14 cellular contexts compared by ENCODE assay signal in the genomic region with DNA sequence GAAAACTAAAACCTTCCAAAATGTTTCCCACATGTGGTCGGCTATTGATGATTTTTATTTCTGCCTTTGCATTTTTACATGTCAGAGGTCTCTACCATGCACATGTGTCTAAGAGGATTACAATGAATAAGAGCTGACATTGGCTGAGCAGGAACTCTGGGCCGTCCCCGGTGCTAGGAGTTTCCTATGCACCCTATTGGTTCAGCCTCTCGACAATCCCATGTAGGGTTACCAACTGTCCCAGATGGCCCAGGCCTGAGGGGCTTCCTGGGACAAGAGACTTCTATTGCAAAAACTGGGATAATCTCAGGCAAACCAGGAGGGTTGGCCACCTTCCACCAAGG.
DNase-seq lines count a peak whose midpoint lies in the region; ATAC-seq, FAIRE-seq and TF ChIP-seq lines count a peak whose summit lies in the region.
"Had no signal": no experiment of that assay in that cellular context is flagged by ENCODE, and none has a peak within 500 bp of the region (broad histone marks: within the 10 kb centered on the region; RNA-seq: fewer than 3 reads in every experiment).

No MANE protein-coding gene starts in this region.

- ATAC-seq in GM21390 (IDR thresholded peaks at IDR 0.05; ENCODE audit: unreplicated experiment) = no peak

- FAIRE-seq in astrocyte (lab: Jason Lieb, UNC) = no peak

- DNase-seq in activated CD4-positive, alpha-beta T cell treated with anti-CD3 and anti-CD28 coated beads for 48 hours = peak; percentile 35
- no peak for DNase-seq in activated CD4-positive, alpha-beta T cell treated with anti-CD3 and anti-CD28 coated beads, Interleukin-2, amount 50 U/mL, for 1 hour
- DNase-seq in NCI-H524 (lab: John Stamatoyannopoulos, UW) (peak; percentile 72 to 90), astrocyte (ENCODE audit: low read depth) (peak; percentile 77), sigmoid colon (peak; percentile 48), H4 (ENCODE audit: low spot score) (no peak), Peyer's patch (no peak)
- DNase-seq: activated gamma-delta T cell, colonic mucosa, esophagus squamous epithelium had no signal

- H3K27ac ChIP-seq in astrocyte (ENCODE audit: low read depth, low read length) (peak overlapping the region; percentile 68), sigmoid colon (no peak overlapping the region), Peyer's patch (peak overlapping the region in 1 of 4 donors; percentile 35)
- H3K27ac ChIP-seq: esophagus squamous epithelium, SK-N-MC, thoracic aorta had no signal

- H3K27ac Mint-ChIP-seq in astrocyte (ENCODE audit: unreplicated experiment) = peak overlapping the region; percentile 68

- H3K79me2 ChIP-seq in astrocyte (ENCODE audit: insufficient read depth, low read length) = no peaks in the 10 kb centered on the region

- H3K36me3 Mint-ChIP-seq in astrocyte (ENCODE audit: low read depth, unreplicated experiment) = no peaks in the 10 kb centered on the region

- H3K9ac ChIP-seq in astrocyte (ENCODE audit: low read length) = peak overlapping the region; percentile 64

- TF ChIP-seq POLR2A in sigmoid colon (IDR thresholded peaks at IDR 0.05) (no peak), Peyer's patch (IDR thresholded peaks at IDR 0.05) (no peak)

- H3K4me3 ChIP-seq in astrocyte (ENCODE audit: insufficient read depth, low read depth, low read length) (no peak overlapping the region), sigmoid colon (no peak overlapping the region), Peyer's patch (no peak overlapping the region)
- H3K4me3 ChIP-seq: colonic mucosa, esophagus squamous epithelium, SK-N-MC, skin epidermis, thoracic aorta had no signal

- H3K4me1 Mint-ChIP-seq in astrocyte (ENCODE audit: low read depth, unreplicated experiment) = peaks cover 30% of the 10 kb centered on the region

- peak overlapping the region; percentile 71 for H3K4me2 ChIP-seq in astrocyte (ENCODE audit: low read length)

- H3K4me3 Mint-ChIP-seq in astrocyte (ENCODE audit: unreplicated experiment) = no peak overlapping the region

- TF ChIP-seq CTCF in astrocyte (IDR thresholded peaks at IDR 0.05; ENCODE audit: insufficient read depth, low read depth, low read length) (no peak), sigmoid colon (IDR thresholded peaks at IDR 0.05) (no peak), Peyer's patch (IDR thresholded peaks at IDR 0.05) (no peak)

- H3K27me3 ChIP-seq in astrocyte (ENCODE audit: insufficient read depth, low read length) (no peaks in the 10 kb centered on the region), sigmoid colon (no peaks in the 10 kb centered on the region), Peyer's patch (no peaks in the 10 kb centered on the region)
- H3K27me3 ChIP-seq: colonic mucosa had no signal

- H2AFZ ChIP-seq in astrocyte (ENCODE audit: low read depth, low read length) = no peak overlapping the region

- H3K9me3 Mint-ChIP-seq in astrocyte (ENCODE audit: unreplicated experiment) = peaks cover 6% of the 10 kb centered on the region

- H3K4me1 ChIP-seq in astrocyte (ENCODE audit: insufficient read depth, low read length) (peaks cover 36% of the 10 kb centered on the region), sigmoid colon (no peaks in the 10 kb centered on the region), Peyer's patch (peaks cover 0 to 26% (median 8%) of the 10 kb centered on the region in 4 donors)

- H3K27me3 Mint-ChIP-seq in astrocyte (ENCODE audit: low read depth, unreplicated experiment) = peaks cover 16% of the 10 kb centered on the region

- no peaks in the 10 kb centered on the region for H4K20me1 ChIP-seq in astrocyte (ENCODE audit: insufficient read depth, low read length)

- intact Hi-C loops in sigmoid colon (cut with DNase I) = no loop called here

- WGBS in sigmoid colon, 2 donors = 71 to 79% methylated on average over 4 of the region's 4 CpGs

- H3K9me3 ChIP-seq in astrocyte (ENCODE audit: insufficient read depth, low read depth, low read length) = no peaks in the 10 kb centered on the region
- H3K9me3 ChIP-seq in sigmoid colon = no peaks in the 10 kb centered on the region
- no peaks in the 10 kb centered on the region for H3K9me3 ChIP-seq in Peyer's patch
- H3K9me3 ChIP-seq: colonic mucosa, esophagus squamous epithelium, thoracic aorta had no signal

- TF ChIP-seq EP300 in sigmoid colon (IDR thresholded peaks at IDR 0.05) = no peak

- H3K36me3 ChIP-seq in astrocyte (ENCODE audit: insufficient read depth, low read length) (no peaks in the 10 kb centered on the region), sigmoid colon (no peaks in the 10 kb centered on the region), Peyer's patch (no peaks in the 10 kb centered on the region)
- H3K36me3 ChIP-seq: colonic mucosa, esophagus squamous epithelium, thoracic aorta had no signal

Comparison
In these comparisons a context has a peak if more than half of its experiments do, and no peak if none do; other contexts are left out.
1. DNase-seq: peak in activated CD4-positive, alpha-beta T cell treated with anti-CD3 and anti-CD28 coated beads for 48 hours (single experiment), NCI-H524 (2 of 2), astrocyte (single experiment) and sigmoid colon (single experiment); none in activated CD4-positive, alpha-beta T cell treated with anti-CD3 and anti-CD28 coated beads, Interleukin-2, amount 50 U/mL, for 1 hour (single experiment), H4 (single experiment) and Peyer's patch (0 of 3).